ENCODE assay signal across 1 cellular context in genomic region chr10:107806006-107806405, GRCh38.
TF ChIP-seq lines count a peak whose summit lies in the region.

No MANE protein-coding gene starts in this region.

TF ChIP-seq in WTC11, 78 proteins besides CTCF, POLR2A, EP300 and RAD21 (continued from another document):
- no peak for TF ChIP-seq ARID4B (CRISPR knock-in tag; IDR thresholded peaks at IDR 0.05; ENCODE audit: borderline replicate concordance)
- TF ChIP-seq ATF6 (CRISPR knock-in tag; IDR thresholded peaks at IDR 0.05): no peak
- no peak for TF ChIP-seq GRHL2 (CRISPR knock-in tag; IDR thresholded peaks at IDR 0.05; ENCODE audit: insufficient replicate concordance, severe bottlenecking)
